ENCODE assay signal across 17 cellular contexts in the genomic region with DNA sequence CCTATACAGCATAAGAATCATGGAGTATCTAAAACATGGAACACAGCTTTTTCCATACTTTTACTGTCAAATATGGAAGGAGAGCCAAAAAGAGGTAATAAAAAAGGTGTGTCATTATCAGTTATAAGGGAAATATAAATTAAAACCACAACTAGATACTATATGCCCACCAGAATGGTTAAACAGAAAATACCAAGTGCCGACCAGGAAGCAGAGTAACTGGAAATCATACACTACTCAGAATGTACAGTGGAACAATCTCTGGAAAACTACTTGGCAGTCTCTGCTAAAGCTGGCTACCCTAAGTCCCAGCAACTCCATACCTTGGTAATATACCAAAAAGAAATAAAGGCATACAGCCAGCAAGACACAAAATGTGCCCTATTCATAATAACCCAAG. TPM values are rescaled to one million over a fixed set of nuclear protein-coding genes. Genes with fewer than 3 reads are reported as not detected.
A peak's percentile ranks its signal among the peaks of the same experiment; 100 is the strongest.
DNase-seq lines count a peak whose midpoint lies in the region; ATAC-seq and TF ChIP-seq lines count a peak whose summit lies in the region.
"Had no signal": no experiment of that assay in that cellular context is flagged by ENCODE, and none has a peak within 500 bp of the region (broad histone marks: within the 10 kb centered on the region; RNA-seq: fewer than 3 reads in every experiment).

No MANE protein-coding gene starts in this region.

- H4K20me1 ChIP-seq in KMS-11 (ENCODE audit: insufficient read depth) (no peaks in the 10 kb centered on the region), neural progenitor cell (ENCODE audit: low read depth) (peaks cover 61% of the 10 kb centered on the region)

- H3K4me2 ChIP-seq in KMS-11: peak overlapping the region; percentile 84
- peak overlapping the region; percentile 95 for H3K4me2 ChIP-seq in neural progenitor cell

- POLR2A ChIA-PET in CD4-positive, alpha-beta memory T cell (lab: Charles Lee; ENCODE audit: partially characterized antibody): interaction anchor here (0.9 to 9.5 kb wide), 6 partner anchors 30 to 562 kb away, joined by 3 to 124 read pairs (median 6); partner anchors contain the start of genes C5orf34, NNT and TMEM267

- DNase-seq in CD4-positive, CD25-positive, alpha-beta regulatory T cell: no peak
- DNase-seq in neural progenitor cell (ENCODE audit: low spot score) (no peak), NCI-H2029 (lab: John Stamatoyannopoulos, UW) (no peak)
- no peak for DNase-seq in stimulated activated naive CD4-positive, alpha-beta T cell (lab: John Stamatoyannopoulos, UW)
- no peak for DNase-seq in CD4-positive, alpha-beta memory T cell
- DNase-seq: activated naive CD8-positive, alpha-beta T cell treated with anti-CD3 and anti-CD28 coated beads, Interleukin-2, amount 50 U/mL, for 24 hours; activated T-cell treated with anti-CD3 and anti-CD28 coated beads, Interleukin-2, amount 50 U/mL, for 24 hours; CD8-positive, alpha-beta memory T cell; foreskin melanocyte; islet precursor cell; NCI-H1092; NCI-H345; right cardiac atrium; stimulated activated naive CD8-positive, alpha-beta T cell treated with anti-CD3 and anti-CD28 coated beads, Interleukin-15, amount 100 ng/mL, for 72 hours had no signal

- H3F3A ChIP-seq in neural progenitor cell (ENCODE audit: low read depth): peaks cover 24% of the 10 kb centered on the region

- peak overlapping the region; percentile 95 for H3K4me3 ChIP-seq in CD4-positive, CD25-positive, alpha-beta regulatory T cell (ENCODE audit: low read depth, low read length)
- H3K4me3 ChIP-seq in KMS-11 (IDR thresholded peaks at IDR 0.05; ENCODE audit: insufficient read depth, low read depth, low read length) (no peak overlapping the region), endocrine pancreas (ENCODE audit: control insufficient read depth, insufficient read depth, low read length) (peak overlapping the region; percentile 95), neural progenitor cell (peak overlapping the region; percentile 77)
- H3K4me3 ChIP-seq in CD4-positive, alpha-beta memory T cell (ENCODE audit: low read length in 2 of 2): no peak overlapping the region

- H3K36me3 ChIP-seq in CD4-positive, CD25-positive, alpha-beta regulatory T cell (ENCODE audit: control insufficient read depth, insufficient read depth, low read length): peaks cover 28% of the 10 kb centered on the region
- H3K36me3 ChIP-seq in KMS-11 (ENCODE audit: insufficient read depth) (no peaks in the 10 kb centered on the region), endocrine pancreas (ENCODE audit: control insufficient read depth, insufficient read depth, low read length) (no peaks in the 10 kb centered on the region), neural progenitor cell (peaks cover 29% of the 10 kb centered on the region)
- H3K36me3 ChIP-seq in CD4-positive, alpha-beta memory T cell (ENCODE audit: insufficient read depth, low read length): peaks cover 3% of the 10 kb centered on the region

- H2AFZ ChIP-seq in KMS-11 (ENCODE audit: low read depth) (no peak overlapping the region), neural progenitor cell (replicated peaks) (no peak overlapping the region)

- no peak for ATAC-seq in CD4-positive, CD25-positive, alpha-beta regulatory T cell (ENCODE audit: low read depth in 2 of 2)
- no peak for ATAC-seq in HG02884 (IDR thresholded peaks at IDR 0.05; ENCODE audit: unreplicated experiment)
- ATAC-seq: activated naive CD8-positive, alpha-beta T cell treated with anti-CD3 and anti-CD28 coated beads, Interleukin-2, amount 50 U/mL, for 24 hours; right cardiac atrium; stimulated activated naive CD8-positive, alpha-beta T cell treated with anti-CD3 and anti-CD28 coated beads, Interleukin-15, amount 100 ng/mL, for 72 hours had no signal

- H3K27me3 Mint-ChIP-seq in CD4-positive, CD25-positive, alpha-beta regulatory T cell: no peaks in the 10 kb centered on the region
- H3K27me3 Mint-ChIP-seq in neural progenitor cell (ENCODE audit: insufficient read depth, low read depth): peaks cover 2% of the 10 kb centered on the region
- no peaks in the 10 kb centered on the region for H3K27me3 Mint-ChIP-seq in CD4-positive, alpha-beta memory T cell
- H3K27me3 Mint-ChIP-seq: activated naive CD8-positive, alpha-beta T cell treated with anti-CD3 and anti-CD28 coated beads, Interleukin-2, amount 50 U/mL, for 24 hours; activated T-cell treated with anti-CD3 and anti-CD28 coated beads, Interleukin-2, amount 50 U/mL, for 24 hours; stimulated activated naive CD8-positive, alpha-beta T cell treated with anti-CD3 and anti-CD28 coated beads, Interleukin-15, amount 100 ng/mL, for 72 hours had no signal

- CTCF ChIA-PET in CD4-positive, alpha-beta memory T cell (lab: Charles Lee; ENCODE audit: partially characterized antibody): interaction anchor here (0.8 to 5.8 kb wide), 6 partner anchors 12 to 642 kb away, joined by 3 to 36 read pairs (median 6); partner anchors contain the start of genes NNT and TMEM267

- H3K9me3 Mint-ChIP-seq in CD4-positive, CD25-positive, alpha-beta regulatory T cell: no peaks in the 10 kb centered on the region
- peaks cover 3% of the 10 kb centered on the region for H3K9me3 Mint-ChIP-seq in neural progenitor cell
- H3K9me3 Mint-ChIP-seq in CD4-positive, alpha-beta memory T cell: no peaks in the 10 kb centered on the region
- H3K9me3 Mint-ChIP-seq: activated naive CD8-positive, alpha-beta T cell treated with anti-CD3 and anti-CD28 coated beads, Interleukin-2, amount 50 U/mL, for 24 hours; activated T-cell treated with anti-CD3 and anti-CD28 coated beads, Interleukin-2, amount 50 U/mL, for 24 hours; CD8-positive, alpha-beta memory T cell; stimulated activated naive CD8-positive, alpha-beta T cell treated with anti-CD3 and anti-CD28 coated beads, Interleukin-15, amount 100 ng/mL, for 72 hours had no signal

- H3K9me3 ChIP-seq in CD4-positive, CD25-positive, alpha-beta regulatory T cell (ENCODE audit: control insufficient read depth in 2 of 2, low read length in 2 of 2): no peaks in the 10 kb centered on the region
- no peaks in the 10 kb centered on the region for H3K9me3 ChIP-seq in endocrine pancreas (ENCODE audit: control insufficient read depth, low read length)
- no peaks in the 10 kb centered on the region for H3K9me3 ChIP-seq in neural progenitor cell (ENCODE audit: low read depth)
- no peaks in the 10 kb centered on the region for H3K9me3 ChIP-seq in CD4-positive, alpha-beta memory T cell (ENCODE audit: control insufficient read depth in 1 of 2, low read length in 2 of 2)

- H3K4me1 Mint-ChIP-seq in CD4-positive, CD25-positive, alpha-beta regulatory T cell: peaks cover 7 to 30% (median 22%) of the 10 kb centered on the region in 4 donors
- H3K4me1 Mint-ChIP-seq in neural progenitor cell: peaks cover 7% of the 10 kb centered on the region
- peaks cover 9 to 19% (median 14%) of the 10 kb centered on the region in 4 donors for H3K4me1 Mint-ChIP-seq in CD4-positive, alpha-beta memory T cell

- H3K9ac ChIP-seq in KMS-11 (no peak overlapping the region), endocrine pancreas (ENCODE audit: control insufficient read depth, insufficient read depth, low read length) (no peak overlapping the region), neural progenitor cell (no peak overlapping the region)

- peak overlapping the region in 1 of 4 donors; percentile 70 for H3K4me3 Mint-ChIP-seq in CD4-positive, CD25-positive, alpha-beta regulatory T cell
- no peak overlapping the region for H3K4me3 Mint-ChIP-seq in neural progenitor cell
- H3K4me3 Mint-ChIP-seq in CD4-positive, alpha-beta memory T cell: peak overlapping the region in 1 of 8 donors; percentile 94
- H3K4me3 Mint-ChIP-seq: activated naive CD8-positive, alpha-beta T cell treated with anti-CD3 and anti-CD28 coated beads, Interleukin-2, amount 50 U/mL, for 24 hours; activated T-cell treated with anti-CD3 and anti-CD28 coated beads, Interleukin-2, amount 50 U/mL, for 24 hours had no signal

- peaks cover 6% of the 10 kb centered on the region for H3K36me3 Mint-ChIP-seq in CD4-positive, CD25-positive, alpha-beta regulatory T cell
- H3K36me3 Mint-ChIP-seq in neural progenitor cell: peaks cover 12% of the 10 kb centered on the region
- H3K36me3 Mint-ChIP-seq in CD4-positive, alpha-beta memory T cell: peaks cover 6 to 25% of the 10 kb centered on the region in 2 donors

- H3K27ac ChIP-seq in CD4-positive, CD25-positive, alpha-beta regulatory T cell (ENCODE audit: insufficient read depth, low read length, poor library complexity, severe bottlenecking): peak overlapping the region; percentile 42
- H3K27ac ChIP-seq in KMS-11: no peak overlapping the region
- peak overlapping the region; percentile 17 for H3K27ac ChIP-seq in neural progenitor cell
- no peak overlapping the region for H3K27ac ChIP-seq in CD4-positive, alpha-beta memory T cell (ENCODE audit: low read depth, low read length)

- H3K79me2 ChIP-seq in KMS-11 (ENCODE audit: insufficient read depth, low read depth) (peaks cover 46% of the 10 kb centered on the region), neural progenitor cell (ENCODE audit: low read depth) (peaks cover 70% of the 10 kb centered on the region)

- no peaks in the 10 kb centered on the region for H3K27me3 ChIP-seq in CD4-positive, CD25-positive, alpha-beta regulatory T cell (ENCODE audit: control insufficient read depth, insufficient read depth, low read length)
- H3K27me3 ChIP-seq in KMS-11 (ENCODE audit: insufficient read depth, low read depth) (no peaks in the 10 kb centered on the region), endocrine pancreas (ENCODE audit: control insufficient read depth, insufficient read depth, low read length) (no peaks in the 10 kb centered on the region), neural progenitor cell (peaks cover 12% of the 10 kb centered on the region)
- H3K27me3 ChIP-seq in CD4-positive, alpha-beta memory T cell (ENCODE audit: insufficient read depth, low read length): no peaks in the 10 kb centered on the region

- no peak overlapping the region for H3K27ac Mint-ChIP-seq in CD4-positive, CD25-positive, alpha-beta regulatory T cell
- H3K27ac Mint-ChIP-seq in neural progenitor cell: no peak overlapping the region
- H3K27ac Mint-ChIP-seq in CD4-positive, alpha-beta memory T cell: peak overlapping the region in 1 of 7 donors; percentile 33

- intact Hi-C loops in CD4-positive, alpha-beta memory T cell (cut with micrococcal nuclease): no loop called here

- TF ChIP-seq CTCF in KMS-11 (conservative IDR thresholded peaks at IDR 0.05; ENCODE audit: low read depth, low read length): no peak
- TF ChIP-seq CTCF in neural progenitor cell (IDR thresholded peaks at IDR 0.05): no peak

- H3K4me1 ChIP-seq in CD4-positive, CD25-positive, alpha-beta regulatory T cell (ENCODE audit: control insufficient read depth, insufficient read depth, low read length, poor library complexity, severe bottlenecking): peaks cover 60% of the 10 kb centered on the region
- H3K4me1 ChIP-seq in KMS-11 (ENCODE audit: low read depth, poor library complexity, severe bottlenecking) (peaks cover 24% of the 10 kb centered on the region), endocrine pancreas (ENCODE audit: control insufficient read depth, insufficient read depth, low read length) (peaks cover 27% of the 10 kb centered on the region), neural progenitor cell (peaks cover 46% of the 10 kb centered on the region)
- H3K4me1 ChIP-seq in CD4-positive, alpha-beta memory T cell (ENCODE audit: insufficient read depth, low read length): peaks cover 53% of the 10 kb centered on the region

RNA-seq across cellular contexts. Expression of gene PAIP1, which starts 2.4 kb away (rescaled TPM):
- total RNA-seq in CD4-positive, CD25-positive, alpha-beta regulatory T cell: 31.2 TPM
- 10 to 100 TPM; 42.8 to 49.6 (median 44.8) TPM for polyA plus RNA-seq in CD4-positive, CD25-positive, alpha-beta regulatory T cell
- 151 and 213 TPM in 2 replicates for total RNA-seq in neural progenitor cell (ENCODE audit: low replicate concordance)
- 10 to 100 TPM; 36.0 to 38.0 TPM for total RNA-seq in CD4-positive, alpha-beta memory T cell
- polyA plus RNA-seq in CD4-positive, alpha-beta memory T cell: 10 to 100 TPM; 48.1 to 48.9 TPM

RNA-seq across cellular contexts. Expression of gene C5orf34, which starts 39.5 kb away (rescaled TPM):
- total RNA-seq in CD4-positive, CD25-positive, alpha-beta regulatory T cell: 0.81 TPM
- polyA plus RNA-seq in CD4-positive, CD25-positive, alpha-beta regulatory T cell: under 1 TPM in 3 of 4 donors, not detected in 1; 0.75 to 0.87 (median 0.84) TPM
- 17.2 TPM in 2 replicates for total RNA-seq in neural progenitor cell (ENCODE audit: low replicate concordance)
- total RNA-seq in CD4-positive, alpha-beta memory T cell: 1 to 10 TPM; 2.5 to 2.9 TPM
- 1 to 10 TPM in 1 of 2 donors, under 1 TPM in 1; 0.60 to 1.3 TPM for polyA plus RNA-seq in CD4-positive, alpha-beta memory T cell

RNA-seq across cellular contexts. Expression of gene NNT, which starts 48.5 kb away (rescaled TPM):
- 55.3 TPM for total RNA-seq in CD4-positive, CD25-positive, alpha-beta regulatory T cell
- polyA plus RNA-seq in CD4-positive, CD25-positive, alpha-beta regulatory T cell: 10 to 100 TPM; 46.2 to 64.1 (median 48.4) TPM
- 24.3 and 56.3 TPM in 2 replicates for total RNA-seq in neural progenitor cell (ENCODE audit: low replicate concordance)
- total RNA-seq in CD4-positive, alpha-beta memory T cell: 10 to 100 TPM; 56.1 to 57.6 TPM
- 10 to 100 TPM; 47.0 to 74.7 TPM for polyA plus RNA-seq in CD4-positive, alpha-beta memory T cell

Comparison
In these comparisons a context has a peak if more than half of its experiments do, and no peak if none do; other contexts are left out.
1. H3K27ac ChIP-seq: peak in CD4-positive, CD25-positive, alpha-beta regulatory T cell (single experiment) and neural progenitor cell (single experiment); none in KMS-11 (single experiment) and CD4-positive, alpha-beta memory T cell (single experiment).
2. H3K4me3 ChIP-seq: peak in CD4-positive, CD25-positive, alpha-beta regulatory T cell (single experiment), endocrine pancreas (single experiment) and neural progenitor cell (single experiment); none in KMS-11 (single experiment) and CD4-positive, alpha-beta memory T cell (0 of 2).